30 cellular contexts compared by ENCODE assay signal in the genomic region with DNA sequence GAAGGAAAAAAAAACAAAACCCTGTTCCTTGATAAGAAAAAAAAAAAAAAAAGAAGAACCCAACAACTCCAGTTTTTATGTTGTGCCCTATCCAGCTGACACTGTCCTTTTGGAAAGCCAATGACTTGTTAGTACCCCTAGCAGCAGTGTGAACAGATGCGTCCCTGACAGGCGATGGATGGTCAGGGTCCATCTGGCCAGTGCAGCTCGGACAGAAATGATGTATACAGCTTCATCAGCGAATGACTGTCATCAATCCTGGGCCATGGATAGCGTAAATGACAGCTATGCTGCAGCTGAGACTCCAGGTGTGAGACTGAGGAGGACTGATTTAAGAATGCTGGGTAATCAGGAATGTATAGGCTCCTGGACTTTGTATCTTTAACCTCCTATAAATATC.
"Had no signal": no experiment of that assay in that cellular context is flagged by ENCODE, and none has a peak within 500 bp of the region (broad histone marks: within the 10 kb centered on the region; RNA-seq: fewer than 3 reads in every experiment).

No MANE protein-coding gene starts in this region.

- H3K27me3 Mint-ChIP-seq: activated CD4-positive, alpha-beta T cell treated with anti-CD3 and anti-CD28 coated beads, Interleukin-2, amount 10 ng/mL, durations not matched to agents 24 days and 14 days; activated naive CD4-positive, alpha-beta T cell treated with anti-CD3 and anti-CD28 coated beads, Interleukin-2, amount 50 U/mL, for 24 hours; activated naive CD8-positive, alpha-beta T cell treated with anti-CD3 and anti-CD28 coated beads, Interleukin-2, amount 10 ng/mL, durations not matched to agents 7 days and 5 days; activated T-cell treated with anti-CD3 and anti-CD28 coated beads, Interleukin-2, amount 50 U/mL, for 24 hours had no signal

- H3K9me3 Mint-ChIP-seq: activated CD4-positive, alpha-beta T cell treated with anti-CD3 and anti-CD28 coated beads, Interleukin-2, amount 10 ng/mL, durations not matched to agents 24 days and 14 days; activated naive CD8-positive, alpha-beta T cell treated with anti-CD3 and anti-CD28 coated beads, Interleukin-2, amount 10 ng/mL, durations not matched to agents 7 days and 5 days; activated T-helper 2 cell treated with anti-CD3 and anti-CD28 coated beads, Interferon-gamma antibody, Interleukin-2, Interleukin-4, amounts not matched to agents 10 μg/mL and 5 μg/mL and 100 μg/mL, durations not matched to agents 14 hours and 24 hours and 36 hours had no signal

- H3K4me1 Mint-ChIP-seq: activated CD4-positive, alpha-beta T cell treated with anti-CD3 and anti-CD28 coated beads, Interleukin-2, amount 10 ng/mL, durations not matched to agents 24 days and 14 days; activated naive CD4-positive, alpha-beta T cell treated with anti-CD3 and anti-CD28 coated beads, Interleukin-2, amount 50 U/mL, for 24 hours; activated naive CD8-positive, alpha-beta T cell treated with anti-CD3 and anti-CD28 coated beads, Interleukin-2, amount 10 ng/mL, durations not matched to agents 7 days and 5 days had no signal

- H3K27ac Mint-ChIP-seq: activated CD4-positive, alpha-beta T cell treated with anti-CD3 and anti-CD28 coated beads, Interleukin-2, amount 10 ng/mL, durations not matched to agents 24 days and 14 days; activated CD8-positive, alpha-beta T cell treated with anti-CD3 and anti-CD28 coated beads, Interleukin-2, amount 10 ng/mL, durations not matched to agents 7 days and 5 days; activated naive CD4-positive, alpha-beta T cell treated with anti-CD3 and anti-CD28 coated beads, Interleukin-2, amount 50 U/mL, for 24 hours; activated naive CD8-positive, alpha-beta T cell treated with anti-CD3 and anti-CD28 coated beads, Interleukin-2, amount 10 ng/mL, durations not matched to agents 7 days and 5 days; activated T-cell treated with anti-CD3 and anti-CD28 coated beads, Interleukin-2, amount 50 U/mL, for 24 hours; activated T-helper 2 cell treated with anti-CD3 and anti-CD28 coated beads, Interferon-gamma antibody, Interleukin-2, Interleukin-4, amounts not matched to agents 10 μg/mL and 5 μg/mL and 100 μg/mL, durations not matched to agents 14 hours and 24 hours and 36 hours had no signal

- H3K36me3 Mint-ChIP-seq: activated naive CD4-positive, alpha-beta T cell treated with anti-CD3 and anti-CD28 coated beads, Interleukin-2, amount 50 U/mL, for 24 hours; activated naive CD8-positive, alpha-beta T cell treated with anti-CD3 and anti-CD28 coated beads, Interleukin-2, amount 10 ng/mL, durations not matched to agents 7 days and 5 days had no signal

- DNase-seq: activated CD4-positive, alpha-beta T cell treated with anti-CD3 and anti-CD28 coated beads, Interleukin-2, amount 10 ng/mL, durations not matched to agents 24 days and 14 days; activated CD4-positive, alpha-beta T cell treated with anti-CD3 and anti-CD28 coated beads, Interleukin-2, amount 50 U/mL, for 4 hours; activated CD8-positive, alpha-beta T cell treated with anti-CD3 and anti-CD28 coated beads, Interleukin-2, amount 10 ng/mL, durations not matched to agents 7 days and 5 days; activated gamma-delta T cell; activated naive CD4-positive, alpha-beta T cell treated with Interleukin-2 at 50 U/mL for 16 hours; activated naive CD8-positive, alpha-beta T cell treated with anti-CD3 and anti-CD28 coated beads, Interleukin-2, amount 10 ng/mL, durations not matched to agents 7 days and 5 days; activated T-cell treated with anti-CD3 and anti-CD28 coated beads, Interleukin-2, amount 50 U/mL, for 24 hours; amygdala; body of pancreas; Kasumi-1; KG1; MG63; NCI-H1048; NCI-H1105 treated with DMSO at 0.1 percent for 48 hours; NCI-H1436 treated with DMSO at 0.1 percent for 48 hours; NCI-H1694 treated with DMSO at 0.1 percent for 48 hours; NCI-H2029; NCI-H446; NCI-H510A treated with DMSO at 0.1 percent for 48 hours; NCI-H69; NK-92 treated with Interleukin-12 subunit alpha and Interleukin-12 subunit beta, amount 100 ng/mL, for 24 hours; PC-3; Peyer's patch; SIG-M5; SW 1271; T-helper 1 cell; T-helper 2 cell; T-helper 9 cell had no signal

- H3K4me3 Mint-ChIP-seq: activated CD4-positive, alpha-beta T cell treated with anti-CD3 and anti-CD28 coated beads, Interleukin-2, amount 10 ng/mL, durations not matched to agents 24 days and 14 days; activated CD8-positive, alpha-beta T cell treated with anti-CD3 and anti-CD28 coated beads, Interleukin-2, amount 10 ng/mL, durations not matched to agents 7 days and 5 days; activated naive CD4-positive, alpha-beta T cell treated with anti-CD3 and anti-CD28 coated beads, Interleukin-2, amount 50 U/mL, for 24 hours; activated naive CD8-positive, alpha-beta T cell treated with anti-CD3 and anti-CD28 coated beads, Interleukin-2, amount 10 ng/mL, durations not matched to agents 7 days and 5 days; activated T-cell treated with anti-CD3 and anti-CD28 coated beads, Interleukin-2, amount 50 U/mL, for 24 hours had no signal
